ENCODE assay signal across 26 cellular contexts in the genomic region with DNA sequence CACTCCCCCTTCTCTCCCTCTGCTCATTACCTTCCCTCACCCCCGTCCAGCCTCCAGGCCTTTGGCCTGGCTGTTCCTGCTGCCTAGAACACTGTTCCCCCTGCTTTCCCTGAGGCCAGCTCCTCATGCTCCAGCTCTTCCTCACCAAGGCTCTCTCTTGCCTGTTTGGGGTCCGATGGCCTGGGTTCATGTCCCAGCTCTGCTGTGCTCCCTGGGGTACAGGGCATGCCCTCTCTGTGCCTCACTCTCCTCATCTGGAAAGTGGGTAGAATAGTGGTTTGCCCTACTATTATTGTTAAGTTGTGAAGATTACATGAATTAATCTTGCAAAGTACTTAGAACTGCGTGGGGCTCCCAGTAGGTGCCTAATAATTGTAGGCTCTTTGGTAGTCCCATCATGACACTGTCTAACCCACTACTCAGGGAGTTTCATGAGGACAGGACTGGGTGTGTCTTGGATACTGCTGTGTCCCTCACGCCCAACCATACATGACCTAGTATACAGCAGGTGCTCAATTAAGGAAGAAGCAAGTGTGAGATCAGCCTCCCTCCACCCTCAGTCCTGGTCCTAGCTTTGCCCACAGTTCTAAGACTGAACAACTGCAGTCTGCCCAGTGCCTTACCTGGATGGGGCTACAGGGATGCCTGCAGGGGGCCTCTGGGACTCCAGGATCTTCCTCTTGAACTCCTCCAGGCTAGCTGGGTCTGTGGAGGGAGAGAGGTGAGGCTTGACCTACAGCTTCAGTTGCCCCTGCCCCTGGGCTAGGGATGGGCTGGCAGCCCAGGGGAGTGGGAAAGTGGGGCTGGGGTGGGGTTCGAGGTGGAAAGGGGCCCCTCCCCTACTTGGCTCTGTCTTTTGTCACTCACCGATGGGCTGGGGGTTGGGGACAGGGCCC. TPM values are rescaled to one million over a fixed set of nuclear protein-coding genes. Genes with fewer than 3 reads are reported as not detected.
DNase-seq lines count a peak whose midpoint lies in the region; ATAC-seq, FAIRE-seq and TF ChIP-seq lines count a peak whose summit lies in the region.
"Had no signal": no experiment of that assay in that cellular context is flagged by ENCODE, and none has a peak within 500 bp of the region (broad histone marks: within the 10 kb centered on the region; RNA-seq: fewer than 3 reads in every experiment).

No MANE protein-coding gene starts in this region.

- no peak overlapping the region for H3K9ac ChIP-seq in HepG2 (ENCODE audit: insufficient read depth, low read depth, low read length)
- H3K9ac ChIP-seq: SK-N-SH had no signal

- H4K20me1 ChIP-seq in HepG2 (ENCODE audit: insufficient read depth, low read length) = no peaks in the 10 kb centered on the region

- no peak overlapping the region for H3K4me3 ChIP-seq in HepG2 (replicated peaks in 1 of 3; ENCODE audit: insufficient read depth in 1 of 3, low read depth in 2 of 3, low read length in 3 of 3)
- H3K4me3 ChIP-seq: MG63 had no signal

- CTCF ChIA-PET in activated naive CD4-positive, alpha-beta T cell treated with anti-CD3 and anti-CD28 coated beads for 36 hours (lab: Charles Lee) = interaction anchor here (1.1 kb wide), 1 partner anchor 26 kb away, joined by 3 read pairs; no protein-coding TSS in a partner anchor
- CTCF ChIA-PET in HepG2 (lab: Yijun Ruan, JAX; ENCODE audit: low intra/inter-chr PET ratio, low total read pairs) = no interaction called here

- no peak overlapping the region for H3K27ac ChIP-seq in HepG2 (ENCODE audit: extremely low read length, insufficient read depth, low read length)

- no peaks in the 10 kb centered on the region for H3K36me3 ChIP-seq in HepG2 (replicated peaks in 1 of 2; ENCODE audit: control insufficient read depth in 1 of 2, insufficient read depth in 2 of 2, low read length in 2 of 2)
- H3K36me3 ChIP-seq: BE2C, MG63 had no signal

- no peaks in the 10 kb centered on the region for H3K9me3 ChIP-seq in HepG2 (ENCODE audit: low read length)
- H3K9me3 ChIP-seq: BE2C, MG63, SK-N-SH had no signal

- no peak for TF ChIP-seq CTCF in HepG2 (CRISPR knock-in tag; IDR thresholded peaks at IDR 0.05)

- H3K27ac Mint-ChIP-seq in activated naive CD4-positive, alpha-beta T cell treated with anti-CD3 and anti-CD28 coated beads, Interleukin-2, amount 50 U/mL, for 72 hours = peak overlapping the region; percentile 9 to 18
- no peak overlapping the region for H3K27ac Mint-ChIP-seq in activated naive CD4-positive, alpha-beta T cell treated with anti-CD3 and anti-CD28 coated beads for 36 hours
- H3K27ac Mint-ChIP-seq: CD14-positive monocyte; CD8-positive, alpha-beta memory T cell had no signal

- H3K36me3 Mint-ChIP-seq in activated naive CD4-positive, alpha-beta T cell treated with anti-CD3 and anti-CD28 coated beads, Interleukin-2, amount 50 U/mL, for 72 hours = no peaks in the 10 kb centered on the region
- no peaks in the 10 kb centered on the region for H3K36me3 Mint-ChIP-seq in activated naive CD4-positive, alpha-beta T cell treated with anti-CD3 and anti-CD28 coated beads for 36 hours (ENCODE audit: low read depth)
- H3K36me3 Mint-ChIP-seq: CD14-positive monocyte; CD8-positive, alpha-beta memory T cell had no signal

- H3K27me3 Mint-ChIP-seq in activated naive CD4-positive, alpha-beta T cell treated with anti-CD3 and anti-CD28 coated beads for 36 hours (ENCODE audit: low read depth) = no peaks in the 10 kb centered on the region

- in situ Hi-C loops in HepG2 (cut with HindIII; ENCODE audit: extremely low pct_ligation_motif_present, low pct_unique_long_range_greater_than_20kb) = no loop called here

- no peak for ATAC-seq in activated naive CD4-positive, alpha-beta T cell treated with anti-CD3 and anti-CD28 coated beads, Interleukin-2, amount 50 U/mL, for 72 hours
- ATAC-seq in HepG2 (no peak; the same call in 2 of the 3 replicates), left colon (no peak), HG03378 (IDR thresholded peaks at IDR 0.05; ENCODE audit: unreplicated experiment) (no peak)
- ATAC-seq: PC-3 had no signal

- H3K4me2 ChIP-seq in HepG2 (ENCODE audit: low read depth, low read length) = no peak overlapping the region
- H3K4me2 ChIP-seq: SK-N-SH had no signal

- TF ChIP-seq POLR2A in HepG2 (IDR thresholded peaks at IDR 0.05; ENCODE audit: insufficient read depth in 1 of 2, low read depth in 2 of 2, low read length in 2 of 2) (no peak), GM12891 (IDR thresholded peaks at IDR 0.05; ENCODE audit: low read depth, low read length) (no peak)

- POLR2A ChIA-PET in HepG2 (lab: Yijun Ruan, JAX) = no interaction called here

- H3K79me2 ChIP-seq in HepG2 (ENCODE audit: insufficient read depth, low read length) = no peaks in the 10 kb centered on the region

- no peak for FAIRE-seq in HepG2 (lab: Jason Lieb, UNC)
- FAIRE-seq in GM12891 (lab: Jason Lieb, UNC) = no peak
- FAIRE-seq: GM12892 had no signal

- peaks cover 3 to 10% of the 10 kb centered on the region in 2 experiments; a peak in 4 of 5 replicates for H3K27me3 ChIP-seq in HepG2 (ENCODE audit: control insufficient read depth in 1 of 2, insufficient read depth in 2 of 2, low read length in 2 of 2)
- H3K27me3 ChIP-seq: BE2C, MG63 had no signal

- TF ChIP-seq RAD21 in HepG2 (CRISPR knock-in tag; IDR thresholded peaks at IDR 0.05) = no peak

- peaks cover 24% of the 10 kb centered on the region for H3K4me1 ChIP-seq in HepG2 (ENCODE audit: insufficient read depth, low read length)
- H3K4me1 ChIP-seq: BE2C had no signal

- H3K4me3 Mint-ChIP-seq in activated naive CD4-positive, alpha-beta T cell treated with anti-CD3 and anti-CD28 coated beads for 36 hours = no peak overlapping the region
- H3K4me3 Mint-ChIP-seq: CD14-positive monocyte; CD8-positive, alpha-beta memory T cell had no signal

- BruUV-seq in HepG2 (replicated peaks; lab: Mats Ljungman, UMichigan) = no TSS peak

- H3K4me1 Mint-ChIP-seq in activated naive CD4-positive, alpha-beta T cell treated with anti-CD3 and anti-CD28 coated beads for 36 hours (ENCODE audit: low read depth) = no peaks in the 10 kb centered on the region
- H3K4me1 Mint-ChIP-seq: CD8-positive, alpha-beta memory T cell had no signal

- no peaks in the 10 kb centered on the region for H3K9me3 Mint-ChIP-seq in activated naive CD4-positive, alpha-beta T cell treated with anti-CD3 and anti-CD28 coated beads, Interleukin-2, amount 50 U/mL, for 72 hours
- H3K9me3 Mint-ChIP-seq in activated naive CD4-positive, alpha-beta T cell treated with anti-CD3 and anti-CD28 coated beads for 36 hours = no peaks in the 10 kb centered on the region
- H3K9me3 Mint-ChIP-seq: CD14-positive monocyte; CD8-positive, alpha-beta memory T cell had no signal

- 39% methylated on average over 5 of the region's 6 CpGs for WGBS in HepG2 (ENCODE audit: low lambda C conversion rate)

- TF ChIP-seq EP300 in HepG2 (IDR thresholded peaks at IDR 0.05; ENCODE audit: low read depth in 2 of 2, low read length in 2 of 2) = no peak
- TF ChIP-seq EP300 in HepG2 (CRISPR knock-in tag; IDR thresholded peaks at IDR 0.05; ENCODE audit: borderline replicate concordance) = no peak

- DNase-seq in activated naive CD4-positive, alpha-beta T cell treated with anti-CD3 and anti-CD28 coated beads, Interleukin-2, amount 50 U/mL, for 72 hours (ENCODE audit: low spot score in 2 of 2) = no peak
- DNase-seq in activated naive CD4-positive, alpha-beta T cell treated with anti-CD3 and anti-CD28 coated beads for 36 hours = no peak
- DNase-seq in HepG2 (ENCODE audit: low spot score) = no peak
- DNase-seq in left colon = no peak
- DNase-seq in GM12891 (ENCODE audit: insufficient read length, low spot score) = no peak
- DNase-seq: 8988T; ACHN; BE2C; CD8-positive, alpha-beta memory T cell; DMS79 treated with DMSO at 0.1 percent for 48 hours; GF-D8; KG1; MG63; NCI-H1105 treated with DMSO at 0.1 percent for 48 hours; NCI-H146; NCI-H1930; NCI-H2107; NCI-H524; NCI-H774; PC-3; SK-N-SH had no signal

- intact Hi-C loops in activated naive CD4-positive, alpha-beta T cell treated with anti-CD3 and anti-CD28 coated beads for 36 hours (cut with micrococcal nuclease) = no loop called here
- intact Hi-C loops in HepG2 (cut with micrococcal nuclease; ENCODE audit: unreplicated experiment) = no loop called here
- intact Hi-C loops in left colon (cut with DNase I, micrococcal nuclease) = no loop called here

- no peak overlapping the region for H2AFZ ChIP-seq in HepG2 (ENCODE audit: low read length)

RNA-seq across cellular contexts. Expression of a gene that starts 17.0 kb away (rescaled TPM):
- under 1 TPM in 1 of 2 donors, not detected in 1; 0.20 TPM for total RNA-seq in activated naive CD4-positive, alpha-beta T cell treated with anti-CD3 and anti-CD28 coated beads, Interleukin-2, amount 50 U/mL, for 72 hours
- total RNA-seq in activated naive CD4-positive, alpha-beta T cell treated with anti-CD3 and anti-CD28 coated beads for 36 hours = not detected
- total RNA-seq in HepG2 (2016; rRNA removed; fragmentation: Illumina TruSeq; extraction: Trizol) (not detected in 2 replicates), left colon (10 to 100 TPM; 38.2 to 42.1 TPM)
- not detected in 2 replicates for total RNA-seq in HepG2 (2016; cell fraction: cytosol; rRNA removed; fragmentation: Illumina TruSeq; extraction: Trizol; ENCODE audit: low read depth)
- total RNA-seq in HepG2 (2016; cell fraction: insoluble cytoplasmic fraction; rRNA removed; fragmentation: Illumina TruSeq; extraction: Trizol) = not detected in 2 replicates
- total RNA-seq in HepG2 (2016; cell fraction: membrane; rRNA removed; fragmentation: Illumina TruSeq; extraction: Trizol) = not detected in 2 replicates
- not detected in 2 replicates for total RNA-seq in HepG2 (2016; cell fraction: nucleus; rRNA removed; fragmentation: Illumina TruSeq; extraction: Trizol)
- 0.26 TPM in 1 of 2 replicates, not detected in the other for polyA plus RNA-seq in HepG2 (2011; rRNA removed)
- polyA plus RNA-seq in HepG2 (2011; cell fraction: cytosol; rRNA removed) = not detected in 2 replicates
- polyA plus RNA-seq in HepG2 (2011; cell fraction: nucleus; rRNA removed) = 0.26 and 0.58 TPM in 2 replicates
- not detected in 2 replicates for polyA plus RNA-seq in HepG2 (2012)
- polyA plus RNA-seq in HepG2 (2016; cell fraction: cytosol; fragmentation: Illumina TruSeq; extraction: Trizol; ENCODE audit: low read depth) = not detected in 2 replicates
- polyA plus RNA-seq in HepG2 (2016; cell fraction: insoluble cytoplasmic fraction; fragmentation: Illumina TruSeq; extraction: Trizol; ENCODE audit: low read depth) = not detected in 2 replicates
- polyA plus RNA-seq in HepG2 (2016; cell fraction: membrane; fragmentation: Illumina TruSeq; extraction: Trizol; ENCODE audit: low read depth) = not detected in 2 replicates
- not detected in 2 replicates for polyA plus RNA-seq in HepG2 (2016; cell fraction: nucleus; fragmentation: Illumina TruSeq; extraction: Trizol; ENCODE audit: insufficient read depth, low read depth)
- not detected in 2 replicates for polyA minus RNA-seq in HepG2 (2011; rRNA and poly(A)+ RNA removed; ENCODE audit: low replicate concordance)
- polyA minus RNA-seq in HepG2 (2011; cell fraction: cytosol; rRNA and poly(A)+ RNA removed) = not detected in 2 replicates
- not detected in 2 replicates for polyA minus RNA-seq in HepG2 (2011; cell fraction: nucleus; rRNA and poly(A)+ RNA removed)
- polyA plus RNA-seq in GM12891 (2012; ENCODE audit: low read depth, missing spikeins) = 0.28 TPM
- total RNA-seq: CD8-positive, alpha-beta memory T cell; H4; HT1080; PC-3 had no signal
- polyA plus RNA-seq: CD8-positive, alpha-beta memory T cell; SK-N-SH had no signal

RNA-seq across cellular contexts. Expression of a gene that starts 22.8 kb away (rescaled TPM):
- 10 to 100 TPM; 11.1 to 46.1 TPM for total RNA-seq in activated naive CD4-positive, alpha-beta T cell treated with anti-CD3 and anti-CD28 coated beads, Interleukin-2, amount 50 U/mL, for 72 hours
- total RNA-seq in activated naive CD4-positive, alpha-beta T cell treated with anti-CD3 and anti-CD28 coated beads for 36 hours = 10 to 100 TPM; 36.8 to 45.7 TPM
- 21.9 and 30.0 TPM in 2 replicates for total RNA-seq in HepG2 (2016; rRNA removed; fragmentation: Illumina TruSeq; extraction: Trizol)
- total RNA-seq in HepG2 (2016; cell fraction: cytosol; rRNA removed; fragmentation: Illumina TruSeq; extraction: Trizol; ENCODE audit: low read depth) = 7.6 and 7.7 TPM in 2 replicates
- 20.5 and 30.8 TPM in 2 replicates for total RNA-seq in HepG2 (2016; cell fraction: insoluble cytoplasmic fraction; rRNA removed; fragmentation: Illumina TruSeq; extraction: Trizol)
- total RNA-seq in HepG2 (2016; cell fraction: membrane; rRNA removed; fragmentation: Illumina TruSeq; extraction: Trizol) = 10.2 and 11.9 TPM in 2 replicates
- total RNA-seq in HepG2 (2016; cell fraction: nucleus; rRNA removed; fragmentation: Illumina TruSeq; extraction: Trizol) = 21.2 and 29.1 TPM in 2 replicates
- polyA plus RNA-seq in HepG2 (2011; rRNA removed) = 17.5 and 19.4 TPM in 2 replicates
- polyA plus RNA-seq in HepG2 (2011; cell fraction: cytosol; rRNA removed) = 12.8 and 16.0 TPM in 2 replicates
- 70.0 and 87.3 TPM in 2 replicates for polyA plus RNA-seq in HepG2 (2011; cell fraction: nucleus; rRNA removed)
- polyA plus RNA-seq in HepG2 (2012) = 18.4 and 23.1 TPM in 2 replicates
- 2.2 and 2.4 TPM in 2 replicates for polyA plus RNA-seq in HepG2 (2016; cell fraction: cytosol; fragmentation: Illumina TruSeq; extraction: Trizol; ENCODE audit: low read depth)
- polyA plus RNA-seq in HepG2 (2016; cell fraction: insoluble cytoplasmic fraction; fragmentation: Illumina TruSeq; extraction: Trizol; ENCODE audit: low read depth) = 28.4 and 29.4 TPM in 2 replicates
- 6.0 and 6.4 TPM in 2 replicates for polyA plus RNA-seq in HepG2 (2016; cell fraction: membrane; fragmentation: Illumina TruSeq; extraction: Trizol; ENCODE audit: low read depth)
- polyA plus RNA-seq in HepG2 (2016; cell fraction: nucleus; fragmentation: Illumina TruSeq; extraction: Trizol; ENCODE audit: insufficient read depth, low read depth) = 98.3 and 114 TPM in 2 replicates
- 24.6 and 34.1 TPM in 2 replicates for polyA minus RNA-seq in HepG2 (2011; rRNA and poly(A)+ RNA removed; ENCODE audit: low replicate concordance)
- 13.8 and 14.8 TPM in 2 replicates for polyA minus RNA-seq in HepG2 (2011; cell fraction: cytosol; rRNA and poly(A)+ RNA removed)
- polyA minus RNA-seq in HepG2 (2011; cell fraction: nucleus; rRNA and poly(A)+ RNA removed) = 29.1 and 29.5 TPM in 2 replicates
- total RNA-seq in left colon = 10 to 100 TPM; 17.8 to 21.9 TPM
- polyA plus RNA-seq in GM12891 (2012; ENCODE audit: low read depth, missing spikeins) = 11.2 TPM

RNA-seq across cellular contexts. Expression of a gene that starts 25.5 kb away (rescaled TPM):
- total RNA-seq in activated naive CD4-positive, alpha-beta T cell treated with anti-CD3 and anti-CD28 coated beads, Interleukin-2, amount 50 U/mL, for 72 hours = 1 to 10 TPM; 4.5 to 7.2 TPM
- 1 to 10 TPM; 3.4 to 3.8 TPM for total RNA-seq in activated naive CD4-positive, alpha-beta T cell treated with anti-CD3 and anti-CD28 coated beads for 36 hours
- 0.79 and 1.8 TPM in 2 replicates for total RNA-seq in HepG2 (2016; rRNA removed; fragmentation: Illumina TruSeq; extraction: Trizol)
- 0.26 and 0.51 TPM in 2 replicates for total RNA-seq in HepG2 (2016; cell fraction: cytosol; rRNA removed; fragmentation: Illumina TruSeq; extraction: Trizol; ENCODE audit: low read depth)
- total RNA-seq in HepG2 (2016; cell fraction: insoluble cytoplasmic fraction; rRNA removed; fragmentation: Illumina TruSeq; extraction: Trizol) = 0.62 and 2.2 TPM in 2 replicates
- total RNA-seq in HepG2 (2016; cell fraction: membrane; rRNA removed; fragmentation: Illumina TruSeq; extraction: Trizol) = 0.69 and 0.87 TPM in 2 replicates
- 3.0 and 3.6 TPM in 2 replicates for total RNA-seq in HepG2 (2016; cell fraction: nucleus; rRNA removed; fragmentation: Illumina TruSeq; extraction: Trizol)
- polyA plus RNA-seq in HepG2 (2011; rRNA removed) = 3.5 and 5.1 TPM in 2 replicates
- 1.8 and 2.2 TPM in 2 replicates for polyA plus RNA-seq in HepG2 (2011; cell fraction: cytosol; rRNA removed)
- 27.1 and 30.5 TPM in 2 replicates for polyA plus RNA-seq in HepG2 (2011; cell fraction: nucleus; rRNA removed)
- polyA plus RNA-seq in HepG2 (2012) = 3.2 and 4.5 TPM in 2 replicates
- polyA plus RNA-seq in HepG2 (2016; cell fraction: cytosol; fragmentation: Illumina TruSeq; extraction: Trizol; ENCODE audit: low read depth) = 0.24 and 0.28 TPM in 2 replicates
- 0.87 and 1.1 TPM in 2 replicates for polyA plus RNA-seq in HepG2 (2016; cell fraction: insoluble cytoplasmic fraction; fragmentation: Illumina TruSeq; extraction: Trizol; ENCODE audit: low read depth)
- polyA plus RNA-seq in HepG2 (2016; cell fraction: membrane; fragmentation: Illumina TruSeq; extraction: Trizol; ENCODE audit: low read depth) = 0.37 and 0.50 TPM in 2 replicates
- polyA plus RNA-seq in HepG2 (2016; cell fraction: nucleus; fragmentation: Illumina TruSeq; extraction: Trizol; ENCODE audit: insufficient read depth, low read depth) = 12.4 and 14.0 TPM in 2 replicates
- 7.6 and 10.4 TPM in 2 replicates for polyA minus RNA-seq in HepG2 (2011; rRNA and poly(A)+ RNA removed; ENCODE audit: low replicate concordance)
- 3.0 TPM in 2 replicates for polyA minus RNA-seq in HepG2 (2011; cell fraction: cytosol; rRNA and poly(A)+ RNA removed)
- polyA minus RNA-seq in HepG2 (2011; cell fraction: nucleus; rRNA and poly(A)+ RNA removed) = 9.2 and 9.3 TPM in 2 replicates
- total RNA-seq in left colon = 10 to 100 TPM in 1 of 2 donors, 1 to 10 TPM in 1; 8.4 to 10.8 TPM
- 1.3 TPM for polyA plus RNA-seq in GM12891 (2012; ENCODE audit: low read depth, missing spikeins)

RNA-seq across cellular contexts. Expression of a gene that starts 33.8 kb away (rescaled TPM):
- total RNA-seq in activated naive CD4-positive, alpha-beta T cell treated with anti-CD3 and anti-CD28 coated beads, Interleukin-2, amount 50 U/mL, for 72 hours = 1 to 10 TPM; 2.2 to 3.7 TPM
- under 1 TPM; 0.83 to 0.89 TPM for total RNA-seq in activated naive CD4-positive, alpha-beta T cell treated with anti-CD3 and anti-CD28 coated beads for 36 hours
- total RNA-seq in HepG2 (2016; rRNA removed; fragmentation: Illumina TruSeq; extraction: Trizol) = 0.13 TPM in 1 of 2 replicates, not detected in the other
- not detected in 2 replicates for total RNA-seq in HepG2 (2016; cell fraction: cytosol; rRNA removed; fragmentation: Illumina TruSeq; extraction: Trizol; ENCODE audit: low read depth)
- 0.22 TPM in 1 of 2 replicates, not detected in the other for total RNA-seq in HepG2 (2016; cell fraction: insoluble cytoplasmic fraction; rRNA removed; fragmentation: Illumina TruSeq; extraction: Trizol)
- not detected in 2 replicates for total RNA-seq in HepG2 (2016; cell fraction: membrane; rRNA removed; fragmentation: Illumina TruSeq; extraction: Trizol)
- 0.50 TPM in 1 of 2 replicates, not detected in the other for total RNA-seq in HepG2 (2016; cell fraction: nucleus; rRNA removed; fragmentation: Illumina TruSeq; extraction: Trizol)
- 0.21 and 0.35 TPM in 2 replicates for polyA plus RNA-seq in HepG2 (2011; rRNA removed)
- polyA plus RNA-seq in HepG2 (2011; cell fraction: cytosol; rRNA removed) = 0.08 TPM in 1 of 2 replicates, not detected in the other
- 1.5 and 2.7 TPM in 2 replicates for polyA plus RNA-seq in HepG2 (2011; cell fraction: nucleus; rRNA removed)
- polyA plus RNA-seq in HepG2 (2012) = 0.60 and 0.69 TPM in 2 replicates
- polyA plus RNA-seq in HepG2 (2016; cell fraction: cytosol; fragmentation: Illumina TruSeq; extraction: Trizol; ENCODE audit: low read depth) = not detected in 2 replicates
- polyA plus RNA-seq in HepG2 (2016; cell fraction: insoluble cytoplasmic fraction; fragmentation: Illumina TruSeq; extraction: Trizol; ENCODE audit: low read depth) = not detected in 2 replicates
- not detected in 2 replicates for polyA plus RNA-seq in HepG2 (2016; cell fraction: membrane; fragmentation: Illumina TruSeq; extraction: Trizol; ENCODE audit: low read depth)
- polyA plus RNA-seq in HepG2 (2016; cell fraction: nucleus; fragmentation: Illumina TruSeq; extraction: Trizol; ENCODE audit: insufficient read depth, low read depth) = 0.62 and 1.2 TPM in 2 replicates
- 3.3 TPM in 1 of 2 replicates, not detected in the other for polyA minus RNA-seq in HepG2 (2011; rRNA and poly(A)+ RNA removed; ENCODE audit: low replicate concordance)
- polyA minus RNA-seq in HepG2 (2011; cell fraction: cytosol; rRNA and poly(A)+ RNA removed) = not detected in 2 replicates
- 1.9 and 3.0 TPM in 2 replicates for polyA minus RNA-seq in HepG2 (2011; cell fraction: nucleus; rRNA and poly(A)+ RNA removed)
- under 1 TPM; 0.40 to 0.50 TPM for total RNA-seq in left colon
- 0.74 TPM for polyA plus RNA-seq in GM12891 (2012; ENCODE audit: low read depth, missing spikeins)
- total RNA-seq: H4, HT1080, PC-3 had no signal
- polyA plus RNA-seq: CD14-positive monocyte; CD8-positive, alpha-beta memory T cell; SK-N-SH had no signal

RNA-seq across cellular contexts. Expression of a gene that starts 45.3 kb away (rescaled TPM):
- total RNA-seq in activated naive CD4-positive, alpha-beta T cell treated with anti-CD3 and anti-CD28 coated beads, Interleukin-2, amount 50 U/mL, for 72 hours = 100 to 1,000 TPM in 1 of 2 donors, 10 to 100 TPM in 1; 77.4 to 126 TPM
- total RNA-seq in activated naive CD4-positive, alpha-beta T cell treated with anti-CD3 and anti-CD28 coated beads for 36 hours = 100 to 1,000 TPM; 117 to 121 TPM
- 39.1 and 58.8 TPM in 2 replicates for total RNA-seq in HepG2 (2016; rRNA removed; fragmentation: Illumina TruSeq; extraction: Trizol)
- 13.2 and 16.4 TPM in 2 replicates for total RNA-seq in HepG2 (2016; cell fraction: cytosol; rRNA removed; fragmentation: Illumina TruSeq; extraction: Trizol; ENCODE audit: low read depth)
- 39.2 and 64.4 TPM in 2 replicates for total RNA-seq in HepG2 (2016; cell fraction: insoluble cytoplasmic fraction; rRNA removed; fragmentation: Illumina TruSeq; extraction: Trizol)
- 23.1 TPM in 2 replicates for total RNA-seq in HepG2 (2016; cell fraction: membrane; rRNA removed; fragmentation: Illumina TruSeq; extraction: Trizol)
- total RNA-seq in HepG2 (2016; cell fraction: nucleus; rRNA removed; fragmentation: Illumina TruSeq; extraction: Trizol) = 45.3 and 48.7 TPM in 2 replicates
- 93.8 and 105 TPM in 2 replicates for polyA plus RNA-seq in HepG2 (2011; rRNA removed)
- 120 and 135 TPM in 2 replicates for polyA plus RNA-seq in HepG2 (2011; cell fraction: cytosol; rRNA removed)
- 45.7 and 55.1 TPM in 2 replicates for polyA plus RNA-seq in HepG2 (2011; cell fraction: nucleus; rRNA removed)
- 40.8 and 80.1 TPM in 2 replicates for polyA plus RNA-seq in HepG2 (2012)
- 20.8 and 22.8 TPM in 2 replicates for polyA plus RNA-seq in HepG2 (2016; cell fraction: cytosol; fragmentation: Illumina TruSeq; extraction: Trizol; ENCODE audit: low read depth)
- polyA plus RNA-seq in HepG2 (2016; cell fraction: insoluble cytoplasmic fraction; fragmentation: Illumina TruSeq; extraction: Trizol; ENCODE audit: low read depth) = 52.4 and 55.4 TPM in 2 replicates
- 30.0 and 30.4 TPM in 2 replicates for polyA plus RNA-seq in HepG2 (2016; cell fraction: membrane; fragmentation: Illumina TruSeq; extraction: Trizol; ENCODE audit: low read depth)
- polyA plus RNA-seq in HepG2 (2016; cell fraction: nucleus; fragmentation: Illumina TruSeq; extraction: Trizol; ENCODE audit: insufficient read depth, low read depth) = 103 and 116 TPM in 2 replicates
- 56.6 and 402 TPM in 2 replicates for polyA minus RNA-seq in HepG2 (2011; rRNA and poly(A)+ RNA removed; ENCODE audit: low replicate concordance)
- polyA minus RNA-seq in HepG2 (2011; cell fraction: cytosol; rRNA and poly(A)+ RNA removed) = 23.0 and 24.4 TPM in 2 replicates
- 13.5 and 26.4 TPM in 2 replicates for polyA minus RNA-seq in HepG2 (2011; cell fraction: nucleus; rRNA and poly(A)+ RNA removed)
- 10 to 100 TPM; 14.8 to 27.5 TPM for total RNA-seq in left colon
- polyA plus RNA-seq in GM12891 (2012; ENCODE audit: low read depth, missing spikeins) = 356 TPM
- total RNA-seq: HT1080 had no signal

Comparison
In these comparisons a context has a peak if more than half of its experiments do, and no peak if none do; other contexts are left out.
1. RNA of a gene that starts 17.0 kb away (total RNA-seq): 38.2 to 42.1 TPM in left colon; 0.20 TPM in activated naive CD4-positive, alpha-beta T cell treated with anti-CD3 and anti-CD28 coated beads, Interleukin-2, amount 50 U/mL, for 72 hours, not detected in activated naive CD4-positive, alpha-beta T cell treated with anti-CD3 and anti-CD28 coated beads for 36 hours and not detected in HepG2; every median in the first group is over 10 times any median in the second.